8 cellular contexts compared by ENCODE assay signal in genomic region chr22:45319319-45319675, GRCh38. TPM values are rescaled to one million over a fixed set of nuclear protein-coding genes. Genes with fewer than 3 reads are reported as not detected.
DNase-seq lines count a peak whose midpoint lies in the region; ATAC-seq and TF ChIP-seq lines count a peak whose summit lies in the region.

No MANE protein-coding gene starts in this region.

- peak overlapping the region; percentile 89 for H3K27ac ChIP-seq in OCI-LY1 (ENCODE audit: low read depth, low read length, poor library complexity, severe bottlenecking)
- peak overlapping the region; percentile 86 for H3K27ac ChIP-seq in neutrophil

- H3K4me3 ChIP-seq in BE2C (ENCODE audit: low read depth, low read length), result no peak overlapping the region
- peak overlapping the region; percentile 47 for H3K4me3 ChIP-seq in OCI-LY1 (ENCODE audit: low read depth, low read length, poor library complexity, severe bottlenecking)
- H3K4me3 ChIP-seq in neutrophil (ENCODE audit: low read depth in 1 of 2, low read length in 1 of 2), result no peak overlapping the region

- H3K27me3 ChIP-seq in BE2C, result no peaks in the 10 kb centered on the region
- no peaks in the 10 kb centered on the region for H3K27me3 ChIP-seq in OCI-LY1 (ENCODE audit: insufficient read depth, low read length)
- no peaks in the 10 kb centered on the region for H3K27me3 ChIP-seq in neutrophil

- peak overlapping the region; percentile 67 for H3K9ac ChIP-seq in OCI-LY1 (ENCODE audit: low read length)

- peak overlapping the region; percentile 77 to 80 for H3K4me3 Mint-ChIP-seq in effector memory CD8-positive, alpha-beta T cell

- DNase-seq in BE2C, result peak; percentile 47
- DNase-seq in effector memory CD8-positive, alpha-beta T cell, result peak in 1 of 3 experiments; percentile 50
- no peak for DNase-seq in germinal center (ENCODE audit: low spot score)
- DNase-seq in NCI-H510A treated with DMSO at 0.1 percent for 48 hours (lab: John Stamatoyannopoulos, UW), result no peak
- DNase-seq in 8988T, result no peak

- no peaks in the 10 kb centered on the region for H3F3A ChIP-seq in OCI-LY1 (ENCODE audit: insufficient read depth, low read length)

- no peak overlapping the region for H2AFZ ChIP-seq in OCI-LY1 (ENCODE audit: low read length)

- peak overlapping the region; percentile 65 for H3K4me2 ChIP-seq in OCI-LY1 (ENCODE audit: low read length)

- no peaks in the 10 kb centered on the region for H3K9me2 ChIP-seq in OCI-LY1 (ENCODE audit: low read depth, low read length)

- no peak for TF ChIP-seq CTCF in BE2C (IDR thresholded peaks at IDR 0.05; ENCODE audit: low read depth, low read length)
- TF ChIP-seq CTCF in OCI-LY1 (IDR thresholded peaks at IDR 0.05; ENCODE audit: low read length), result no peak
- no peak for TF ChIP-seq CTCF in neutrophil (IDR thresholded peaks at IDR 0.05)

- H3K4me1 Mint-ChIP-seq in effector memory CD8-positive, alpha-beta T cell (ENCODE audit: low read depth in 2 of 2), result peaks cover 38 to 40% of the 10 kb centered on the region in 2 donors

- H3K27me3 Mint-ChIP-seq in effector memory CD8-positive, alpha-beta T cell, result no peaks in the 10 kb centered on the region

- no peak for ATAC-seq in effector memory CD8-positive, alpha-beta T cell (replicated peaks)
- ATAC-seq in GM18502 (IDR thresholded peaks at IDR 0.05; ENCODE audit: poor library complexity, unreplicated experiment), result no peak

- H4K20me1 ChIP-seq in OCI-LY1 (ENCODE audit: insufficient read depth, low read length), result no peaks in the 10 kb centered on the region

- peaks cover 41% of the 10 kb centered on the region for H3K4me1 ChIP-seq in BE2C
- peaks cover 46% of the 10 kb centered on the region for H3K4me1 ChIP-seq in OCI-LY1 (ENCODE audit: insufficient read depth, low read length, severe bottlenecking)
- H3K4me1 ChIP-seq in neutrophil (ENCODE audit: control insufficient read depth in 1 of 2, insufficient read depth in 1 of 2, low read depth in 1 of 2, low read length in 1 of 2), result peaks cover 29 to 37% of the 10 kb centered on the region in 2 experiments

- H3K9me3 ChIP-seq in BE2C (no peaks in the 10 kb centered on the region), OCI-LY1 (ENCODE audit: low read length) (no peaks in the 10 kb centered on the region), neutrophil (no peaks in the 10 kb centered on the region)

- H3K36me3 ChIP-seq in BE2C (peaks cover 22% of the 10 kb centered on the region), OCI-LY1 (ENCODE audit: insufficient read depth, low read length) (peaks cover 21% of the 10 kb centered on the region), neutrophil (peaks cover 21% of the 10 kb centered on the region)

- H3K27ac Mint-ChIP-seq in effector memory CD8-positive, alpha-beta T cell, result peak overlapping the region; percentile 99 to 100

- H3K79me2 ChIP-seq in OCI-LY1 (ENCODE audit: insufficient read depth, low read length), result peaks cover 22% of the 10 kb centered on the region

- H3K9me3 Mint-ChIP-seq in effector memory CD8-positive, alpha-beta T cell, result no peaks in the 10 kb centered on the region

- peaks cover 47% of the 10 kb centered on the region for H3K36me3 Mint-ChIP-seq in effector memory CD8-positive, alpha-beta T cell (ENCODE audit: insufficient read depth)

RNA-seq across cellular contexts. Expression of gene FAM118A, which starts 9.6 kb away (rescaled TPM):
- polyA plus RNA-seq in BE2C (2012; ENCODE audit: insufficient read depth, insufficient read length, low read depth), result 50.9 TPM

RNA-seq across cellular contexts. Expression of gene UPK3A, which starts 34.5 kb away (rescaled TPM):
- not detected for polyA plus RNA-seq in BE2C (2012; ENCODE audit: insufficient read depth, insufficient read length, low read depth)
